In genomic region chr17:18315498-18316360, GRCh38 we compare ENCODE assay signal across 6 cellular contexts. TPM values are rescaled to one million over a fixed set of nuclear protein-coding genes. Genes with fewer than 3 reads are reported as not detected.
A peak's percentile ranks its signal among the peaks of the same experiment; 100 is the strongest.
DNase-seq lines count a peak whose midpoint lies in the region; FAIRE-seq and TF ChIP-seq lines count a peak whose summit lies in the region.

No MANE protein-coding gene starts in this region.

- H3K27ac Mint-ChIP-seq in Calu3 (ENCODE audit: unreplicated experiment) (peak overlapping the region; percentile 98), endothelial cell (ENCODE audit: unreplicated experiment) (peak overlapping the region; percentile 99)

- H3K36me3 Mint-ChIP-seq in Calu3 (ENCODE audit: insufficient read depth, unreplicated experiment) (peaks cover 46% of the 10 kb centered on the region), endothelial cell (ENCODE audit: low read depth, unreplicated experiment) (peaks cover 12% of the 10 kb centered on the region)

- H3K27me3 ChIP-seq in small intestine (ENCODE audit: control insufficient read depth in 2 of 2, insufficient read depth in 2 of 2, low read length in 2 of 2), result no peaks in the 10 kb centered on the region

- H3K4me3 Mint-ChIP-seq in Calu3 (ENCODE audit: low read depth, unreplicated experiment) (peak overlapping the region; percentile 92), endothelial cell (ENCODE audit: unreplicated experiment) (peak overlapping the region; percentile 99)

- H3K27me3 Mint-ChIP-seq in Calu3 (ENCODE audit: unreplicated experiment) (no peaks in the 10 kb centered on the region), endothelial cell (ENCODE audit: unreplicated experiment) (peaks cover 8% of the 10 kb centered on the region)

- 25 to 28% (median 27%) methylated on average over 37 of the region's 37 CpGs for WGBS in small intestine, 3 donors

- H3K4me1 Mint-ChIP-seq in Calu3 (ENCODE audit: low read depth, unreplicated experiment), result peaks cover 19% of the 10 kb centered on the region
- H3K4me1 Mint-ChIP-seq in endothelial cell (ENCODE audit: unreplicated experiment), result peaks cover 51% of the 10 kb centered on the region

- H3K27ac ChIP-seq in small intestine (ENCODE audit: low read depth in 1 of 2, low read length in 1 of 2), result peak overlapping the region; percentile 28 to 98

- H3K4me3 ChIP-seq in small intestine (ENCODE audit: low read depth in 1 of 2, low read length in 2 of 2), result peak overlapping the region; percentile 68 to 91

- DNase-seq in Calu3 (no peak), NOMO-1 treated with dmso at 0.1 percent for 144 hours (lab: John Stamatoyannopoulos, UW; ENCODE audit: unreplicated experiment) (peak; percentile 56), endothelial cell (ENCODE audit: low spot score) (no peak), small intestine (no peak), DMS114 treated with DMSO at 0.1 percent for 48 hours (lab: John Stamatoyannopoulos, UW; ENCODE audit: unreplicated experiment) (no peak), COLO668 (lab: John Stamatoyannopoulos, UW; ENCODE audit: unreplicated experiment) (no peak)

- TSS peak; percentile 67 for BruUV-seq in Calu3 (replicated peaks; lab: Mats Ljungman, UMichigan)

- TF ChIP-seq CTCF in Calu3 (IDR thresholded peaks at IDR 0.05; ENCODE audit: unreplicated experiment), result no peak
- TF ChIP-seq CTCF in endothelial cell (IDR thresholded peaks at IDR 0.05; ENCODE audit: unreplicated experiment), result no peak

- no peaks in the 10 kb centered on the region for H3K9me3 ChIP-seq in small intestine (ENCODE audit: control insufficient read depth, low read depth)

- H3K36me3 ChIP-seq in small intestine (ENCODE audit: control insufficient read depth in 2 of 2, insufficient read depth in 2 of 2, low read length in 2 of 2), result no peaks in the 10 kb centered on the region

- FAIRE-seq in small intestine (lab: Jason Lieb, UNC), result no peak

- CTCF ChIA-PET in Calu3 (lab: Charles Lee), result no interaction called here

- H3K4me1 ChIP-seq in small intestine (ENCODE audit: control insufficient read depth in 2 of 2, insufficient read depth in 1 of 2, low read depth in 1 of 2, low read length in 1 of 2), result peaks cover 8 to 40% of the 10 kb centered on the region in 2 donors

- H3K9me3 Mint-ChIP-seq in Calu3 (ENCODE audit: low read depth, unreplicated experiment) (no peaks in the 10 kb centered on the region), endothelial cell (ENCODE audit: unreplicated experiment) (no peaks in the 10 kb centered on the region)

- intact Hi-C loops in Calu3 (cut with micrococcal nuclease; ENCODE audit: unreplicated experiment), result no loop called here

RNA-seq across cellular contexts. Expression of gene SMCR8, which starts 0.6 kb away (rescaled TPM):
- 20.4 and 24.5 TPM in 2 replicates for total RNA-seq in Calu3 (2022)
- total RNA-seq in endothelial cell (ENCODE audit: unreplicated experiment), result 21.3 TPM
- polyA plus RNA-seq in small intestine, result 1 to 10 TPM; 3.4 to 9.1 (median 4.1) TPM

RNA-seq across cellular contexts. Expression of gene TOP3A, which starts 0.9 kb away (rescaled TPM):
- total RNA-seq in Calu3 (2022) (39.7 and 40.2 TPM in 2 replicates), endothelial cell (ENCODE audit: unreplicated experiment) (39.2 TPM)
- 10 to 100 TPM in 2 of 3 donors, 1 to 10 TPM in 1; 8.1 to 17.0 (median 14.1) TPM for polyA plus RNA-seq in small intestine

RNA-seq across cellular contexts. Expression of gene SHMT1, which starts 47.6 kb away (rescaled TPM):
- total RNA-seq in Calu3 (2022), result 52.3 and 55.7 TPM in 2 replicates
- 18.9 TPM for total RNA-seq in endothelial cell (ENCODE audit: unreplicated experiment)
- polyA plus RNA-seq in small intestine, result 100 to 1,000 TPM in 1 of 3 donors, 10 to 100 TPM in 2; 62.1 to 202 (median 88.6) TPM

RNA-seq across cellular contexts. Expression of gene MIEF2, which starts 55.3 kb away (rescaled TPM):
- total RNA-seq in Calu3 (2022) (13.3 and 14.7 TPM in 2 replicates), endothelial cell (ENCODE audit: unreplicated experiment) (11.6 TPM)
- polyA plus RNA-seq in small intestine, result 1 to 10 TPM; 4.9 to 8.4 (median 5.7) TPM

RNA-seq across cellular contexts. Expression of gene FLII, which starts 57.2 kb away (rescaled TPM):
- 281 and 298 TPM in 2 replicates for total RNA-seq in Calu3 (2022)
- 355 TPM for total RNA-seq in endothelial cell (ENCODE audit: unreplicated experiment)
- polyA plus RNA-seq in small intestine, result 100 to 1,000 TPM; 152 to 360 (median 266) TPM
